ENCODE assay signal across 26 cellular contexts in the genomic region with DNA sequence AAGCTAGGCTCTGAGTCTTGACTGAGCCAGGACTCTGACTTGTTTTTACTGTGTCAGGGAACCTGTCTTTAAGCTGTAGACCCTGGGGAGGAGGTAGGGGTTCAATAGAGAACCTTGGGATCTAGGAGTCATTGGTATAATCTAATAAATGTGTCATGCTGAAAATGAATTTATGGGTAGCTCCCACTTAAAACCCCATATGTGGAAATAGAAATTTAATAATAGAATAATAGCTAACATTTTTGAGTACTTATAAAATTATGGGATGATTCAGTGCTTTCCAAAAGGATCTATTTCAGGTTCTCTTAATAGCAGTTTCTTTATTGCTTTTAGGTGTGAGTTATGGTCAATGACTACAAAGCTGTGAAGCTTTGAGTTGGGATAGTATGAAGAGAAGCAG.
"Had no signal": no experiment of that assay in that cellular context is flagged by ENCODE, and none has a peak within 500 bp of the region (broad histone marks: within the 10 kb centered on the region; RNA-seq: fewer than 3 reads in every experiment).

No MANE protein-coding gene starts in this region.

- DNase-seq: activated CD4-positive, alpha-beta T cell treated with anti-CD3 and anti-CD28 coated beads, Interleukin-2, amount 10 ng/mL, durations not matched to agents 7 days and 5 days; activated CD4-positive, alpha-beta T cell treated with anti-CD3 and anti-CD28 coated beads, Interleukin-2, amount 50 U/mL, for 48 hours; activated gamma-delta T cell treated with Interleukin-2 at 50 U/mL for 16 hours; activated naive CD4-positive, alpha-beta T cell treated with anti-CD3 and anti-CD28 coated beads for 36 hours; activated T-cell treated with anti-CD3 and anti-CD28 coated beads, Interleukin-2, amount 50 U/mL, for 1 hour; body of pancreas; caudate nucleus; Kasumi-1; KG1; MG63; NCI-H1048; NCI-H1105 treated with DMSO at 0.1 percent for 48 hours; NCI-H1436; NCI-H1694 treated with DMSO at 0.1 percent for 48 hours; NCI-H2029; NCI-H345; NCI-H524 treated with DMSO at 0.1 percent for 48 hours; NK-92 treated with Interleukin-12 subunit alpha and Interleukin-12 subunit beta, amount 100 ng/mL, for 24 hours; PC-3; Peyer's patch; RPMI8226; SIG-M5; T1000 had no signal

- ATAC-seq: body of pancreas, PC-3, Right ventricle myocardium inferior had no signal

- H3K4me3 Mint-ChIP-seq: activated CD4-positive, alpha-beta T cell treated with anti-CD3 and anti-CD28 coated beads, Interleukin-2, amount 10 ng/mL, durations not matched to agents 7 days and 5 days; activated naive CD4-positive, alpha-beta T cell treated with anti-CD3 and anti-CD28 coated beads for 36 hours; activated T-helper 1 cell treated with anti-CD3 and anti-CD28 coated beads, Interleukin-12 subunit alpha, Interleukin-12 subunit beta, Interleukin-2, Interleukin-4 antibody, amounts not matched to agents 30 ng/mL and 10 ng/mL and 1 ng/mL, durations not matched to agents 14 hours and 24 hours and 36 hours had no signal

- H3K27ac Mint-ChIP-seq: activated CD4-positive, alpha-beta T cell treated with anti-CD3 and anti-CD28 coated beads, Interleukin-2, amount 10 ng/mL, durations not matched to agents 7 days and 5 days; activated naive CD4-positive, alpha-beta T cell treated with anti-CD3 and anti-CD28 coated beads for 36 hours; activated naive CD4-positive, alpha-beta T cell treated with anti-CD3 and anti-CD28 coated beads, Interleukin-2, amount 50 U/mL, for 72 hours had no signal

- H3K9me3 Mint-ChIP-seq: activated CD4-positive, alpha-beta T cell treated with anti-CD3 and anti-CD28 coated beads, Interleukin-2, amount 10 ng/mL, durations not matched to agents 7 days and 5 days; activated naive CD4-positive, alpha-beta T cell treated with anti-CD3 and anti-CD28 coated beads for 36 hours; activated naive CD4-positive, alpha-beta T cell treated with anti-CD3 and anti-CD28 coated beads, Interleukin-2, amount 50 U/mL, for 72 hours; activated T-helper 1 cell treated with anti-CD3 and anti-CD28 coated beads, Interleukin-12 subunit alpha, Interleukin-12 subunit beta, Interleukin-2, Interleukin-4 antibody, amounts not matched to agents 30 ng/mL and 10 ng/mL and 1 ng/mL, durations not matched to agents 14 hours and 24 hours and 36 hours had no signal

- H3K27me3 Mint-ChIP-seq: activated CD4-positive, alpha-beta T cell treated with anti-CD3 and anti-CD28 coated beads, Interleukin-2, amount 10 ng/mL, durations not matched to agents 7 days and 5 days had no signal
